14 cellular contexts compared by ENCODE assay signal in the genomic region with DNA sequence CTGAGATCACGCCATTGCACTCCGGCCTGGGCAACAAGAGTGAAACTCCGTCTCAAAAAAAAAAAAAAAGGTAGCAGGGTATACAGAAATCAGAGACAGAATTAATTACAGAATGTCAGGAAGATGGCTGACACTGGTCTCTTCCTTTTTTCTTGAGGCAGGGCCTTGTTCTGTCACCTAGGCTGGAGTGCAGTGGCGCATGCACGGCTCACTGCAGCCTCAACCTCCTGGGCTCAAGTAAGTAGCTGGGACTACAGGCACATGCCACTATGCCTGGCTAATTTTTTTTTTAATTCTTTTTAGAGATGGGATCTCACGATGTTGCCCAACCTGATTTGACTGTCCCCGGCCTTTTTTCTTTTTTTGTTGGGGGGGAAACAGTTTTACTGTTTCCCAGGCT. TPM values are rescaled to one million over a fixed set of nuclear protein-coding genes. Genes with fewer than 3 reads are reported as not detected.
A peak's percentile ranks its signal among the peaks of the same experiment; 100 is the strongest.
DNase-seq lines count a peak whose midpoint lies in the region; ATAC-seq and TF ChIP-seq lines count a peak whose summit lies in the region.
"Had no signal": no experiment of that assay in that cellular context is flagged by ENCODE, and none has a peak within 500 bp of the region (broad histone marks: within the 10 kb centered on the region; RNA-seq: fewer than 3 reads in every experiment).

No MANE protein-coding gene starts in this region.

- peaks cover 46% of the 10 kb centered on the region for H3K4me1 Mint-ChIP-seq in activated T-cell treated with anti-CD3 and anti-CD28 coated beads, Interleukin-2, amount 50 U/mL, for 24 hours (ENCODE audit: low read depth)

- POLR2A ChIA-PET in Panc1 (lab: Charles Lee), result no interaction called here
- POLR2A ChIA-PET in HEK293T (lab: Yijun Ruan, JAX), result no interaction called here

- DNase-seq in activated T-cell treated with anti-CD3 and anti-CD28 coated beads, Interleukin-2, amount 50 U/mL, for 24 hours, result no peak
- DNase-seq in activated T-cell treated with anti-CD3 and anti-CD28 coated beads, Interleukin-2, amount 50 U/mL, for 48 hours, result no peak
- DNase-seq in Panc1 (ENCODE audit: low read depth, low spot score) (no peak), right lobe of liver (no peak), upper lobe of right lung (no peak), HEK293T (ENCODE audit: extremely low spot score) (no peak), NCI-H1105 (lab: John Stamatoyannopoulos, UW) (no peak)

- 63% methylated on average over 3 of the region's 7 CpGs for WGBS in right lobe of liver (ENCODE audit: insufficient coverage, low coverage, low lambda C conversion rate, missing lambda C conversion rate)

- no peaks in the 10 kb centered on the region for H3K27me3 Mint-ChIP-seq in activated T-cell treated with anti-CD3 and anti-CD28 coated beads, Interleukin-2, amount 50 U/mL, for 24 hours
- H3K27me3 Mint-ChIP-seq: activated naive CD4-positive, alpha-beta T cell treated with anti-CD3 and anti-CD28 coated beads, Interleukin-2, amount 50 U/mL, for 24 hours had no signal

- in situ Hi-C loops in Panc1 (cut with HindIII; ENCODE audit: low pct_unique_long_range_greater_than_20kb, low sequenced_read_pairs), result no loop called here

- TF ChIP-seq CTCF in Panc1 (IDR thresholded peaks at IDR 0.05), result no peak
- no peak for TF ChIP-seq CTCF in right lobe of liver (IDR thresholded peaks at IDR 0.05)
- no peak for TF ChIP-seq CTCF in upper lobe of right lung (IDR thresholded peaks at IDR 0.05)

- H3K9me3 ChIP-seq in Panc1 (ENCODE audit: control insufficient read depth, insufficient read depth, low read depth, low read length) (no peaks in the 10 kb centered on the region), right lobe of liver (no peaks in the 10 kb centered on the region), upper lobe of right lung (no peaks in the 10 kb centered on the region)
- H3K9me3 ChIP-seq: breast epithelium, psoas muscle, SJCRH30, suprapubic skin had no signal

- H3K27me3 ChIP-seq in Panc1 (ENCODE audit: control insufficient read depth, insufficient read depth, low read length) (peaks cover 3% of the 10 kb centered on the region; the same call in 1 of the 2 replicates), right lobe of liver (no peaks in the 10 kb centered on the region), upper lobe of right lung (no peaks in the 10 kb centered on the region)
- H3K27me3 ChIP-seq: breast epithelium, SJCRH30 had no signal

- no peaks in the 10 kb centered on the region for H3K36me3 Mint-ChIP-seq in activated T-cell treated with anti-CD3 and anti-CD28 coated beads, Interleukin-2, amount 50 U/mL, for 24 hours (ENCODE audit: low read depth)
- H3K36me3 Mint-ChIP-seq: activated naive CD4-positive, alpha-beta T cell treated with anti-CD3 and anti-CD28 coated beads, Interleukin-2, amount 50 U/mL, for 24 hours had no signal

- H3K27ac ChIP-seq in Panc1 (ENCODE audit: low read length), result no peak overlapping the region; the same call in 1 of the 2 replicates
- no peak overlapping the region for H3K27ac ChIP-seq in right lobe of liver
- peak overlapping the region; percentile 11 for H3K27ac ChIP-seq in upper lobe of right lung
- H3K27ac ChIP-seq: breast epithelium, psoas muscle, SJCRH30, suprapubic skin had no signal

- no peak overlapping the region for H3K4me3 Mint-ChIP-seq in activated T-cell treated with anti-CD3 and anti-CD28 coated beads, Interleukin-2, amount 50 U/mL, for 24 hours
- H3K4me3 Mint-ChIP-seq: activated naive CD4-positive, alpha-beta T cell treated with anti-CD3 and anti-CD28 coated beads, Interleukin-2, amount 50 U/mL, for 24 hours had no signal

- H3K27ac Mint-ChIP-seq in activated T-cell treated with anti-CD3 and anti-CD28 coated beads, Interleukin-2, amount 50 U/mL, for 24 hours, result peak overlapping the region; percentile 71
- H3K27ac Mint-ChIP-seq: activated naive CD4-positive, alpha-beta T cell treated with anti-CD3 and anti-CD28 coated beads, Interleukin-2, amount 50 U/mL, for 24 hours had no signal

- peak; percentile 50; the same call in 1 of the 2 replicates for ATAC-seq in Panc1
- peak in 3 of 4 donors; percentile 11 to 26 (median 17) for ATAC-seq in right lobe of liver
- no peak for ATAC-seq in upper lobe of right lung
- no peak for ATAC-seq in GM19397 (IDR thresholded peaks at IDR 0.05; ENCODE audit: unreplicated experiment)

- TF ChIP-seq POLR2A in right lobe of liver (IDR thresholded peaks at IDR 0.05), result no peak

- CTCF ChIA-PET in Panc1 (lab: Charles Lee), result interaction anchor here (0.6 to 0.7 kb wide), 3 partner anchors 114 to 1864 kb away, joined by 4 read pairs; no protein-coding TSS in a partner anchor
- CTCF ChIA-PET in HEK293T (lab: Yijun Ruan, JAX), result no interaction called here

- intact Hi-C loops in Panc1 (cut with micrococcal nuclease; ENCODE audit: unreplicated experiment) (no loop called here), right lobe of liver (cut with DNase I) (no loop called here), upper lobe of right lung (cut with DNase I) (no loop called here)

- BruUV-seq in Panc1 (replicated peaks; lab: Mats Ljungman, UMichigan), result no TSS peak

- no peaks in the 10 kb centered on the region for H3K4me1 ChIP-seq in Panc1 (ENCODE audit: control insufficient read depth, insufficient read depth, low read length)
- peaks cover 0 to 3% (median 0%) of the 10 kb centered on the region in 4 donors for H3K4me1 ChIP-seq in right lobe of liver
- peaks cover 9% of the 10 kb centered on the region for H3K4me1 ChIP-seq in upper lobe of right lung
- H3K4me1 ChIP-seq: breast epithelium had no signal

- no peak overlapping the region for H3K4me3 ChIP-seq in Panc1 (ENCODE audit: low read depth in 2 of 2, low read length in 2 of 2)
- H3K4me3 ChIP-seq in right lobe of liver, result no peak overlapping the region
- no peak overlapping the region for H3K4me3 ChIP-seq in upper lobe of right lung
- H3K4me3 ChIP-seq: breast epithelium, psoas muscle, SJCRH30, suprapubic skin had no signal

- no peaks in the 10 kb centered on the region for H3K9me3 Mint-ChIP-seq in activated T-cell treated with anti-CD3 and anti-CD28 coated beads, Interleukin-2, amount 50 U/mL, for 24 hours
- H3K9me3 Mint-ChIP-seq: activated naive CD4-positive, alpha-beta T cell treated with anti-CD3 and anti-CD28 coated beads, Interleukin-2, amount 50 U/mL, for 24 hours had no signal

- H3K36me3 ChIP-seq in Panc1 (ENCODE audit: control insufficient read depth, insufficient read depth, low read length) (no peaks in the 10 kb centered on the region), right lobe of liver (no peaks in the 10 kb centered on the region), upper lobe of right lung (no peaks in the 10 kb centered on the region)
- H3K36me3 ChIP-seq: breast epithelium, SJCRH30, suprapubic skin had no signal

TF ChIP-seq in HEK293T, 16 proteins besides CTCF, POLR2A, EP300 and RAD21:
- TF ChIP-seq HDGF (IDR thresholded peaks at IDR 0.05; ENCODE audit: borderline replicate concordance) (no peak), ZNF384 (IDR thresholded peaks at IDR 0.05) (no peak), BHLHE40 (IDR thresholded peaks at IDR 0.05; ENCODE audit: borderline replicate concordance) (no peak), NFRKB (IDR thresholded peaks at IDR 0.05) (no peak), ARNT (IDR thresholded peaks at IDR 0.05) (no peak), SUZ12 (IDR thresholded peaks at IDR 0.05) (no peak), CTBP1 (IDR thresholded peaks at IDR 0.05; ENCODE audit: borderline replicate concordance) (no peak), FOXA1 (IDR thresholded peaks at IDR 0.05) (no peak), ELF4 (IDR thresholded peaks at IDR 0.05) (no peak), TARDBP (IDR thresholded peaks at IDR 0.05) (no peak), LEF1 (IDR thresholded peaks at IDR 0.05; ENCODE audit: borderline replicate concordance) (no peak), L3MBTL2 (conservative IDR thresholded peaks at IDR 0.05) (no peak), FOXM1 (IDR thresholded peaks at IDR 0.05; ENCODE audit: borderline replicate concordance) (no peak), FOXK2 (IDR thresholded peaks at IDR 0.05) (no peak), SP1 (IDR thresholded peaks at IDR 0.05) (no peak)
- TF ChIP-seq, protein P1, sequence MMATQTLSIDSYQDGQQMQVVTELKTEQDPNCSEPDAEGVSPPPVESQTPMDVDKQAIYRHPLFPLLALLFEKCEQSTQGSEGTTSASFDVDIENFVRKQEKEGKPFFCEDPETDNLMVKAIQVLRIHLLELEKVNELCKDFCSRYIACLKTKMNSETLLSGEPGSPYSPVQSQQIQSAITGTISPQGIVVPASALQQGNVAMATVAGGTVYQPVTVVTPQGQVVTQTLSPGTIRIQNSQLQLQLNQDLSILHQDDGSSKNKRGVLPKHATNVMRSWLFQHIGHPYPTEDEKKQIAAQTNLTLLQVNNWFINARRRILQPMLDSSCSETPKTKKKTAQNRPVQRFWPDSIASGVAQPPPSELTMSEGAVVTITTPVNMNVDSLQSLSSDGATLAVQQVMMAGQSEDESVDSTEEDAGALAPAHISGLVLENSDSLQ (IDR thresholded peaks at IDR 0.05), result no peak

RNA-seq across cellular contexts. Expression of gene RNU5D-1, which starts 16.4 kb away (rescaled TPM):
- total RNA-seq in Panc1 (2021; ENCODE audit: unreplicated experiment), result not detected
- not detected for polyA plus RNA-seq in Panc1 (2012; ENCODE audit: insufficient read length)
- not detected for total RNA-seq in right lobe of liver
- total RNA-seq in upper lobe of right lung, result not detected
- total RNA-seq: breast epithelium, left cardiac atrium, psoas muscle, SJCRH30, suprapubic skin had no signal
- polyA plus RNA-seq: psoas muscle had no signal

RNA-seq across cellular contexts. Expression of gene KIF2C, which starts 25.1 kb away (rescaled TPM):
- total RNA-seq in Panc1 (2021; ENCODE audit: unreplicated experiment), result 69.4 TPM
- 24.7 TPM for polyA plus RNA-seq in Panc1 (2012; ENCODE audit: insufficient read length)
- total RNA-seq in right lobe of liver, result 1 to 10 TPM in 2 of 6 experiments, under 1 TPM in 3, not detected in 1; 0.22 to 1.4 (median 0.37) TPM
- total RNA-seq in upper lobe of right lung, result 0.93 TPM

RNA-seq across cellular contexts. Expression of gene ARMH1, which starts 40.0 kb away (rescaled TPM):
- total RNA-seq in Panc1 (2021; ENCODE audit: unreplicated experiment) (2.8 TPM), right lobe of liver (10 to 100 TPM in 2 of 6 experiments, 1 to 10 TPM in 4; 2.7 to 18.4 (median 5.2) TPM), upper lobe of right lung (5.9 TPM)
- 4.5 TPM for polyA plus RNA-seq in Panc1 (2012; ENCODE audit: insufficient read length)
- total RNA-seq: SJCRH30 had no signal

RNA-seq across cellular contexts. Expression of gene TMEM53, which starts 40.3 kb away (rescaled TPM):
- total RNA-seq in Panc1 (2021; ENCODE audit: unreplicated experiment), result 22.9 TPM
- 47.9 TPM for polyA plus RNA-seq in Panc1 (2012; ENCODE audit: insufficient read length)
- 10 to 100 TPM; 15.8 to 31.0 (median 24.5) TPM for total RNA-seq in right lobe of liver
- total RNA-seq in upper lobe of right lung, result 13.9 TPM

Comparison
In these comparisons a context has a peak if more than half of its experiments do, and no peak if none do; other contexts are left out.
1. ATAC-seq: peak in Panc1 (single experiment) and right lobe of liver (3 of 4); none in upper lobe of right lung (single experiment) and GM19397 (single experiment).
2. RNA of gene KIF2C, which starts 25.1 kb away (total RNA-seq): 69.4 TPM in Panc1 (single experiment); 0.93 TPM in upper lobe of right lung (single experiment) and 0.22 to 1.4 TPM in right lobe of liver; every median in the first group is over 10 times any median in the second.